In genomic region chr10:73803680-73804286, GRCh38 we compare ENCODE assay signal across 8 cellular contexts. TPM values are rescaled to one million over a fixed set of nuclear protein-coding genes. Genes with fewer than 3 reads are reported as not detected.
DNase-seq lines count a peak whose midpoint lies in the region; ATAC-seq and TF ChIP-seq lines count a peak whose summit lies in the region.
"Had no signal": no experiment of that assay in that cellular context is flagged by ENCODE, and none has a peak within 500 bp of the region (broad histone marks: within the 10 kb centered on the region; RNA-seq: fewer than 3 reads in every experiment).

No MANE protein-coding gene starts in this region.

- peaks cover 21% of the 10 kb centered on the region for H3K4me1 Mint-ChIP-seq in T-helper 2 cell treated with Interferon-gamma antibody and Interleukin-4, amounts not matched to agents 5 μg/mL and 100 μg/mL, for 36 hours (ENCODE audit: low read depth)

- intact Hi-C loops in posterior cingulate gyrus (cut with DNase I) = no loop called here

- no peak for TF ChIP-seq CTCF in neutrophil (IDR thresholded peaks at IDR 0.05)

- H3K9me3 Mint-ChIP-seq in T-helper 2 cell treated with Interferon-gamma antibody and Interleukin-4, amounts not matched to agents 5 μg/mL and 100 μg/mL, for 36 hours = no peaks in the 10 kb centered on the region

- H3K4me3 ChIP-seq in neutrophil (ENCODE audit: low read depth in 1 of 2, low read length in 1 of 2) = no peak overlapping the region

- H3K36me3 ChIP-seq in neutrophil = peaks cover 98% of the 10 kb centered on the region

- no peaks in the 10 kb centered on the region for H3K27me3 Mint-ChIP-seq in T-helper 2 cell treated with Interferon-gamma antibody and Interleukin-4, amounts not matched to agents 5 μg/mL and 100 μg/mL, for 36 hours (ENCODE audit: low read depth)

- peaks cover 0 to 6% of the 10 kb centered on the region in 2 experiments for H3K4me1 ChIP-seq in neutrophil (ENCODE audit: control insufficient read depth in 1 of 2, insufficient read depth in 1 of 2, low read depth in 1 of 2, low read length in 1 of 2)

- no peaks in the 10 kb centered on the region for H3K9me3 ChIP-seq in neutrophil

- peak overlapping the region; percentile 9 for H3K27ac ChIP-seq in neutrophil

- peak overlapping the region; percentile 54 for H3K27ac Mint-ChIP-seq in T-helper 2 cell treated with Interferon-gamma antibody and Interleukin-4, amounts not matched to agents 5 μg/mL and 100 μg/mL, for 36 hours

- H3K4me3 Mint-ChIP-seq in T-helper 2 cell treated with Interferon-gamma antibody and Interleukin-4, amounts not matched to agents 5 μg/mL and 100 μg/mL, for 36 hours = no peak overlapping the region

- no peaks in the 10 kb centered on the region for H3K27me3 ChIP-seq in neutrophil

- ATAC-seq in GM18858 (IDR thresholded peaks at IDR 0.05; ENCODE audit: unreplicated experiment) = peak; percentile 71
- ATAC-seq in GM21717 (IDR thresholded peaks at IDR 0.05; ENCODE audit: unreplicated experiment) = peak; percentile 68
- no peak for ATAC-seq in HG03457 (IDR thresholded peaks at IDR 0.05; ENCODE audit: unreplicated experiment)

- peaks cover 66% of the 10 kb centered on the region for H3K36me3 Mint-ChIP-seq in T-helper 2 cell treated with Interferon-gamma antibody and Interleukin-4, amounts not matched to agents 5 μg/mL and 100 μg/mL, for 36 hours (ENCODE audit: low read depth)

- DNase-seq in T-helper 2 cell treated with Interferon-gamma antibody and Interleukin-4, amounts not matched to agents 5 μg/mL and 100 μg/mL, for 36 hours (ENCODE audit: low spot score) = no peak
- no peak for DNase-seq in posterior cingulate gyrus
- no peak for DNase-seq in mesenteric fat pad (ENCODE audit: low spot score)
- DNase-seq: NCI-H1092 treated with DMSO at 0.1 percent for 48 hours had no signal

RNA-seq across cellular contexts. Expression of gene NDST2, which starts 7.6 kb away (rescaled TPM):
- total RNA-seq in mesenteric fat pad = 41.6 TPM

RNA-seq across cellular contexts. Expression of gene ZSWIM8, which starts 18.4 kb away (rescaled TPM):
- total RNA-seq in mesenteric fat pad = 91.5 TPM

RNA-seq across cellular contexts. Expression of gene CHCHD1, which starts 21.9 kb away (rescaled TPM):
- total RNA-seq in mesenteric fat pad = 17.7 TPM

RNA-seq across cellular contexts. Expression of gene SEC24C, which starts 59.6 kb away (rescaled TPM):
- 65.5 TPM for total RNA-seq in mesenteric fat pad
